In the genomic region with DNA sequence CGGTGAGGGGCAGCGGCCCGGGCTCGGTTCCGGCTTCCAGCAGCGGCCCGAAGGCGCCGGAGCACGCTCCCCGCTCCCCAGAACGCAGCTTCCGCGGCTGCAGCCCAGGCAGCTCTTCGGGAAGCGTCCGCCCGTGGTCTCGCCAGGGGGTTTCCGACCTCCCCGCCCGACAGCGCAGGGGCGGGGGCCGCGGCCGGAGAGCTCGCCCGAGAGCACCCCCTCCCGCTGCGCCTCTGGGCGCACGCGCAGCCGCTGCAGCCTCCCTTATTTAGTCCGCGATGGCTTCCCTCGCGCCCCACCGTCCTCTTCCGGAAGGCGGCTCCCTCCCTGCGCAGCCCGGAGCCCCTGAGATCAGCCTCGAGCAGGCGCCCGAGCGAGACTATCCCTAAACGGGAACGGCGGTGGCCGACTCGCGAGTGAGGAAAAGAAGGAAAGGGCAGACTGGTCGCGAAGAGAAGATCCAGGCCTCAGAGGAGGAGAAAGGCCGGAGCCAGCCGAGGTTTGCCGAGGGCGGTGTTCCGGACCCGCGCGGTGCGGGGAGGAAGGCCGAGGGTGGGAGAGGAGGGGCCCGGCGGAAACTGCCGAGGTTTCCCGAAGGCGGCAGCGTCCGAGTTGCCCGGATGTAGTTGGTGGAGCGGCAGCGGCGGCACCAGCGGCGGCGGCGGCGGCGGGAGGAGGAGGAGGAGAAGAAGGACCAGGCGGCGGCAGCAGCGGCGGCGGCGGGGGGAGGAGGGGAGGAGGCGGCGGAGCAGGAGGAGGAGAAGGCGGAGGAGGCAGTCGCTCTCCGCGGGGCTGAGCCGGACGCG, we compare ENCODE assay signal across 8 cellular contexts. TPM values are rescaled to one million over a fixed set of nuclear protein-coding genes. Genes with fewer than 3 reads are reported as not detected.
A peak's percentile ranks its signal among the peaks of the same experiment; 100 is the strongest.
DNase-seq lines count a peak whose midpoint lies in the region; ATAC-seq, FAIRE-seq and TF ChIP-seq lines count a peak whose summit lies in the region.

A gene with protein sequence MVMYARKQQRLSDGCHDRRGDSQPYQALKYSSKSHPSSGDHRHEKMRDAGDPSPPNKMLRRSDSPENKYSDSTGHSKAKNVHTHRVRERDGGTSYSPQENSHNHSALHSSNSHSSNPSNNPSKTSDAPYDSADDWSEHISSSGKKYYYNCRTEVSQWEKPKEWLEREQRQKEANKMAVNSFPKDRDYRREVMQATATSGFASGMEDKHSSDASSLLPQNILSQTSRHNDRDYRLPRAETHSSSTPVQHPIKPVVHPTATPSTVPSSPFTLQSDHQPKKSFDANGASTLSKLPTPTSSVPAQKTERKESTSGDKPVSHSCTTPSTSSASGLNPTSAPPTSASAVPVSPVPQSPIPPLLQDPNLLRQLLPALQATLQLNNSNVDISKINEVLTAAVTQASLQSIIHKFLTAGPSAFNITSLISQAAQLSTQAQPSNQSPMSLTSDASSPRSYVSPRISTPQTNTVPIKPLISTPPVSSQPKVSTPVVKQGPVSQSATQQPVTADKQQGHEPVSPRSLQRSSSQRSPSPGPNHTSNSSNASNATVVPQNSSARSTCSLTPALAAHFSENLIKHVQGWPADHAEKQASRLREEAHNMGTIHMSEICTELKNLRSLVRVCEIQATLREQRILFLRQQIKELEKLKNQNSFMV (plus strand): TSS at position 610 of the 806 bp plus-strand sequence. CDS start 462 bp downstream, outside the sequence.

- peak within 1 kb of the TSS; percentile 98 for H3K4me3 Mint-ChIP-seq in progenitor cell of endocrine pancreas (ENCODE audit: low read depth)

- H3K4me1 Mint-ChIP-seq in progenitor cell of endocrine pancreas (ENCODE audit: low read depth): peaks cover 35% of the 10 kb centered on the region

- H3K36me3 Mint-ChIP-seq in progenitor cell of endocrine pancreas (ENCODE audit: insufficient read depth): peaks cover 15% of the 10 kb centered on the region

- intact Hi-C loops in left cardiac atrium (cut with DNase I): no loop called here

- TF ChIP-seq POLR2A in GM12892 (IDR thresholded peaks at IDR 0.05; ENCODE audit: low read depth, low read length): peak; percentile 95

- TF ChIP-seq CTCF in progenitor cell of endocrine pancreas (IDR thresholded peaks at IDR 0.05; ENCODE audit: unreplicated experiment): peak; percentile 16

- H3K9me3 Mint-ChIP-seq in progenitor cell of endocrine pancreas (ENCODE audit: low read depth): no peaks in the 10 kb centered on the region

- H3K27ac Mint-ChIP-seq in progenitor cell of endocrine pancreas: peak within 1 kb of the TSS; percentile 100

- peak; percentile 98 for FAIRE-seq in GM12892 (lab: Jason Lieb, UNC)

- DNase-seq in GM12892 (ENCODE audit: insufficient read length) (peak; percentile 71), NCI-H146 (lab: John Stamatoyannopoulos, UW) (peak; percentile 94), T-helper 1 cell (peak; percentile 91 to 95 (median 95)), amniotic epithelial cell (ENCODE audit: low read depth) (peak; percentile 87), left cardiac atrium (peak; percentile 96), progenitor cell of endocrine pancreas (ENCODE audit: low spot score, unreplicated experiment) (peak; percentile 97), ureter (ENCODE audit: low spot score) (peak; percentile 97)

- H3K27me3 Mint-ChIP-seq in progenitor cell of endocrine pancreas: no peaks in the 10 kb centered on the region

- ATAC-seq in HG02852 (IDR thresholded peaks at IDR 0.05; ENCODE audit: unreplicated experiment) (peak; percentile 77), left cardiac atrium (peak; percentile 95 to 96)

RNA-seq across cellular contexts. Expression of the gene that starts here (rescaled TPM):
- 77.0 TPM for polyA plus RNA-seq in GM12892 (2012; ENCODE audit: missing spikeins)
- total RNA-seq in left cardiac atrium (10 to 100 TPM; 86.6 to 98.1 TPM), progenitor cell of endocrine pancreas (133 and 140 TPM in 2 replicates), ureter (126 TPM)

Comparison
In these comparisons a context has a peak if more than half of its experiments do, and no peak if none do; other contexts are left out.
1. Peak in every context shown above with its lines: DNase-seq and ATAC-seq.